22 cellular contexts compared by ENCODE assay signal in genomic region chr7:154685564-154685901, GRCh38.
DNase-seq lines count a peak whose midpoint lies in the region; ATAC-seq, FAIRE-seq and TF ChIP-seq lines count a peak whose summit lies in the region.
"Had no signal": no experiment of that assay in that cellular context is flagged by ENCODE, and none has a peak within 500 bp of the region (broad histone marks: within the 10 kb centered on the region; RNA-seq: fewer than 3 reads in every experiment).

No MANE protein-coding gene starts in this region.

- no peaks in the 10 kb centered on the region for H3K4me1 ChIP-seq in Panc1 (ENCODE audit: control insufficient read depth, insufficient read depth, low read length)
- peaks cover 0 to 33% of the 10 kb centered on the region in 2 experiments; a peak in 4 of 5 replicates for H3K4me1 ChIP-seq in K562 (replicated peaks in 1 of 2; ENCODE audit: control insufficient read depth in 2 of 2, insufficient read depth in 2 of 2, low read length in 2 of 2)
- H3K4me1 ChIP-seq in testis = peaks cover 6% of the 10 kb centered on the region
- H3K4me1 ChIP-seq: A549; BLaER1 treated with 17β-estradiol and CSF1 and Interleukin-3, amounts not matched to agents 10 nM and 100 nM had no signal

- intact Hi-C loops in Panc1 (cut with micrococcal nuclease; ENCODE audit: unreplicated experiment) (no loop called here), K562 (cut with micrococcal nuclease) (no loop called here), left colon (cut with DNase I, micrococcal nuclease) (no loop called here), testis (cut with DNase I; ENCODE audit: low total_unique reads) (no loop called here)

- no peaks in the 10 kb centered on the region for H4K20me1 ChIP-seq in K562 (replicated peaks; ENCODE audit: control insufficient read depth, insufficient read depth, low read length)
- H4K20me1 ChIP-seq: BLaER1 treated with 17β-estradiol and CSF1 and Interleukin-3, amounts not matched to agents 10 nM and 100 nM had no signal

- TF ChIP-seq CTCF in Panc1 (IDR thresholded peaks at IDR 0.05) = no peak
- TF ChIP-seq CTCF in K562 (IDR thresholded peaks at IDR 0.05 in 2 of 3, conservative IDR thresholded peaks at IDR 0.05 in 1 of 3; ENCODE audit: insufficient read depth in 2 of 3, low read depth in 1 of 3, low read length in 3 of 3) = no peak
- no peak for TF ChIP-seq CTCF in testis (IDR thresholded peaks at IDR 0.05)

- DNase-seq in Panc1 (ENCODE audit: low read depth, low spot score) (no peak), K562 (ENCODE audit: extremely low read depth in 1 of 4, low spot score in 3 of 4) (no peak), left colon (no peak), testis (no peak), C1 segment of cervical spinal cord (lab: John Stamatoyannopoulos, UW) (no peak), GM12891 (ENCODE audit: insufficient read length, low spot score) (no peak), globus pallidus (ENCODE audit: low spot score) (no peak)
- DNase-seq: 8988T; ACHN; AML-193; Calu3; CD4-positive, alpha-beta memory T cell; DMS53; DMS79 treated with DMSO at 0.1 percent for 48 hours; GF-D8; H9 had no signal

- POLR2A ChIA-PET in Panc1 (lab: Charles Lee) (no interaction called here), K562 (lab: Yijun Ruan, JAX) (interaction anchor here (1.2 kb wide), 1 partner anchor 8 kb away, joined by 3 read pairs; no protein-coding TSS in a partner anchor)

- no peak overlapping the region for H3K9ac ChIP-seq in K562 (ENCODE audit: insufficient read depth in 1 of 2, low read depth in 2 of 2, low read length in 2 of 2)
- H3K9ac ChIP-seq: BLaER1 treated with 17β-estradiol and CSF1 and Interleukin-3, amounts not matched to agents 10 nM and 100 nM had no signal

- H3K27me3 ChIP-seq in Panc1 (ENCODE audit: control insufficient read depth, insufficient read depth, low read length) = peaks cover 2% of the 10 kb centered on the region; the same call in 1 of the 2 replicates
- no peaks in the 10 kb centered on the region for H3K27me3 ChIP-seq in K562 (ENCODE audit: control insufficient read depth in 2 of 2, insufficient read depth in 2 of 2, low read length in 2 of 2)
- no peaks in the 10 kb centered on the region for H3K27me3 ChIP-seq in testis
- H3K27me3 ChIP-seq: BE2C; BLaER1 treated with 17β-estradiol and CSF1 and Interleukin-3, amounts not matched to agents 10 nM and 100 nM had no signal

- H3K9me3 ChIP-seq in Panc1 (ENCODE audit: control insufficient read depth, insufficient read depth, low read depth, low read length) (no peaks in the 10 kb centered on the region), K562 (replicated peaks; ENCODE audit: control insufficient read depth, insufficient read depth, low read depth, low read length) (no peaks in the 10 kb centered on the region), testis (no peaks in the 10 kb centered on the region)
- H3K9me3 ChIP-seq: A549; BE2C; BLaER1 treated with 17β-estradiol and CSF1 and Interleukin-3, amounts not matched to agents 10 nM and 100 nM had no signal

- WGBS in K562 (ENCODE audit: insufficient coverage, low coverage, missing lambda C conversion rate) = 8% methylated on average over 1 of the region's 1 CpG
- 30 to 40% methylated on average over 1 of the region's 1 CpG for WGBS in testis, 2 donors

- no peaks in the 10 kb centered on the region for H3K9me1 ChIP-seq in K562 (ENCODE audit: control insufficient read depth, insufficient read depth, low read length)

- in situ Hi-C loops in Panc1 (cut with HindIII; ENCODE audit: low pct_unique_long_range_greater_than_20kb, low sequenced_read_pairs) (no loop called here), K562 (cut with MboI) (no loop called here)

- ATAC-seq in Panc1 = no peak
- ATAC-seq in K562 = no peak
- ATAC-seq in left colon = peak; percentile 64
- ATAC-seq: A549, GM23338, HCT116 had no signal

- 0 out of 2 replicates have a peak overlapping the region, but pooled peaks have one; percentile 36 for H3K27ac ChIP-seq in Panc1 (ENCODE audit: low read length)
- no peak overlapping the region for H3K27ac ChIP-seq in K562 (ENCODE audit: extremely low read depth, low read depth, low read length)
- peak overlapping the region; percentile 15 to 60 for H3K27ac ChIP-seq in testis
- H3K27ac ChIP-seq: A549; BLaER1 treated with 17β-estradiol and CSF1 and Interleukin-3, amounts not matched to agents 10 nM and 100 nM had no signal

- no peak overlapping the region for H3K4me2 ChIP-seq in K562 (ENCODE audit: insufficient read depth, low read length)
- H3K4me2 ChIP-seq: A549; BLaER1 treated with 17β-estradiol and CSF1 and Interleukin-3, amounts not matched to agents 10 nM and 100 nM; GM23338 had no signal

- H3K36me3 ChIP-seq in Panc1 (ENCODE audit: control insufficient read depth, insufficient read depth, low read length) (no peaks in the 10 kb centered on the region), K562 (ENCODE audit: control insufficient read depth, insufficient read depth, low read length) (no peaks in the 10 kb centered on the region), testis (ENCODE audit: low read depth, missing control alignments) (no peaks in the 10 kb centered on the region)
- H3K36me3 ChIP-seq: BE2C; BLaER1 treated with 17β-estradiol and CSF1 and Interleukin-3, amounts not matched to agents 10 nM and 100 nM had no signal

- H3K79me2 ChIP-seq in K562 (ENCODE audit: control insufficient read depth, insufficient read depth, low read length) = peaks cover 8% of the 10 kb centered on the region; the same call in 2 of the 3 replicates

- peak overlapping the region; percentile 24 for H2AFZ ChIP-seq in K562 (ENCODE audit: low read depth, low read length)
- H2AFZ ChIP-seq: GM23338 had no signal

- TF ChIP-seq POLR2A in K562 (conservative IDR thresholded peaks at IDR 0.05) = no peak
- no peak for TF ChIP-seq POLR2A in testis (IDR thresholded peaks at IDR 0.05)
- no peak for TF ChIP-seq POLR2A in GM12891 (IDR thresholded peaks at IDR 0.05; ENCODE audit: low read depth, low read length)

- BruUV-seq in Panc1 (replicated peaks; lab: Mats Ljungman, UMichigan) (no TSS peak), K562 (replicated peaks; lab: Mats Ljungman, UMichigan) (no TSS peak)

- CTCF ChIA-PET in Panc1 (lab: Charles Lee) (no interaction called here), K562 (lab: Yijun Ruan, JAX; ENCODE audit: low intra/inter-chr PET ratio) (no interaction called here)

- no peak for TF ChIP-seq EP300 in K562 (IDR thresholded peaks at IDR 0.05; ENCODE audit: low read length)

- no peak for FAIRE-seq in K562 (lab: Jason Lieb, UNC)
- no peak for FAIRE-seq in GM12891 (lab: Jason Lieb, UNC)
- FAIRE-seq: A549, GM19239 had no signal

- TF ChIP-seq RAD21 in K562 (CRISPR knock-in tag; conservative IDR thresholded peaks at IDR 0.05 in 1 of 2, IDR thresholded peaks at IDR 0.05 in 1 of 2) = no peak

- H3K4me3 ChIP-seq in Panc1 (ENCODE audit: low read depth in 2 of 2, low read length in 2 of 2) = no peak overlapping the region
- no peak overlapping the region for H3K4me3 ChIP-seq in K562
- no peak overlapping the region for H3K4me3 ChIP-seq in testis
- H3K4me3 ChIP-seq: A549; BLaER1 treated with 17β-estradiol and CSF1 and Interleukin-3, amounts not matched to agents 10 nM and 100 nM; GM23338 had no signal

TF ChIP-seq in K562, 482 proteins besides CTCF, POLR2A, EP300 and RAD21:
- TF ChIP-seq ZNF3 (CRISPR knock-in tag; IDR thresholded peaks at IDR 0.05) (no peak), ZBTB7A (IDR thresholded peaks at IDR 0.05; ENCODE audit: borderline replicate concordance, control insufficient read depth, low read depth, low read length) (no peak), GTF2B (IDR thresholded peaks at IDR 0.05; ENCODE audit: extremely low read depth, insufficient read length) (no peak), MECOM (CRISPR knock-in tag; IDR thresholded peaks at IDR 0.05) (0 out of 2 replicates have a peak, but pooled peaks have one; percentile 6), DNMT1 (IDR thresholded peaks at IDR 0.05) (no peak)

TF ChIP-seq in GM12891, 5 proteins besides CTCF, POLR2A, EP300 and RAD21:
- TF ChIP-seq PAX5 (IDR thresholded peaks at IDR 0.05; ENCODE audit: insufficient read depth, low read length, severe bottlenecking) = no peak
- no peak for TF ChIP-seq SPI1 (IDR thresholded peaks at IDR 0.05; ENCODE audit: low read depth, low read length)
- TF ChIP-seq POLR2AphosphoS5 (IDR thresholded peaks at IDR 0.05; ENCODE audit: low read depth, low read length) = no peak
- TF ChIP-seq TAF1 (IDR thresholded peaks at IDR 0.05; ENCODE audit: low read depth, low read length) = no peak
- no peak for TF ChIP-seq POU2F2 (IDR thresholded peaks at IDR 0.05; ENCODE audit: low read depth, low read length)
